Comparison of ENCODE assay signal across 21 cellular contexts in the genomic region with DNA sequence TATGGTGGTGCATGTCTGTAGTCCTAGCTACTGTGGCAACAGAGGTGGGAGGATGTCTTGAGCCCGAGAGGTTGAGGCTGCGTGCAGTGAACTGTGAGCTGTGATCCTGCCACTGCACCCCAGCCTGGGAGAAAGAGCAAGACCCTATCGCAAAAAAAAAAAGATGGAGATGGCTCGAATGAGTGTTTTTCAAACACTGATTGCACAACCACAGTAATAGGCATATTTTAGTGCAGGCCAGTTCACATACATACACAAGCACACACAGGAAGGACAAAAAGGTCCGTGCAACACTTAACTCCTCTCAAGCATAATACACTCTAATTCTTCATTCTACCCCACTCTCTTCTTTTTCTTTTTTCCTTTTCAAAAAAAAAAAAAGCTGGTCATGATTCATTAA. TPM values are rescaled to one million over a fixed set of nuclear protein-coding genes. Genes with fewer than 3 reads are reported as not detected.
"Had no signal": no experiment of that assay in that cellular context is flagged by ENCODE, and none has a peak within 500 bp of the region (broad histone marks: within the 10 kb centered on the region; RNA-seq: fewer than 3 reads in every experiment).

No MANE protein-coding gene starts in this region.

- H3K36me3 ChIP-seq: MG63, SJSA1 had no signal

- H3K4me1 ChIP-seq: SJSA1 had no signal

- H3K9me3 ChIP-seq: MG63, SJSA1 had no signal

- H3K27me3 ChIP-seq: MG63, SJSA1 had no signal

- H3K4me3 ChIP-seq: MG63, SJSA1, SK-N-MC had no signal

- H3K27ac ChIP-seq: HL-60, SJSA1, SK-N-MC had no signal

- DNase-seq: KBM-7, MG63, NCI-H1092, NCI-H1105 treated with DMSO at 0.1 percent for 48 hours, NCI-H1417 treated with DMSO at 0.1 percent for 48 hours, NCI-H146, NCI-H1694 treated with DMSO at 0.1 percent for 48 hours, NCI-H1930, NCI-H2081, NCI-H2107, NCI-H2227 treated with DMSO at 0.1 percent for 48 hours, NCI-H524, NCI-H526 treated with DMSO at 0.1 percent for 48 hours, NCI-H774, Right ventricle myocardium superior, RPMI8226, SIG-M5 had no signal

RNA-seq across cellular contexts. Expression of gene EFHC2, which starts 5.1 kb away (rescaled TPM):
- total RNA-seq: NCI-H460, SJSA1 had no signal
